8 cellular contexts compared by ENCODE assay signal in genomic region chr6:132300323-132300949, GRCh38.
DNase-seq lines count a peak whose midpoint lies in the region; ATAC-seq and TF ChIP-seq lines count a peak whose summit lies in the region.

No MANE protein-coding gene starts in this region.

- DNase-seq in activated CD4-positive, alpha-beta T cell treated with anti-CD3 and anti-CD28 coated beads for 36 hours, result peak; percentile 46
- no peak for DNase-seq in activated CD4-positive, alpha-beta T cell treated with anti-CD3 and anti-CD28 coated beads, Interleukin-2, amount 50 U/mL, for 4 hours
- peak; percentile 25 for DNase-seq in GM20000 (ENCODE audit: low spot score)
- DNase-seq in SK-N-SH, result peak; percentile 14
- peak; percentile 73 for DNase-seq in fibroblast of mammary gland (ENCODE audit: low read depth)
- no peak for DNase-seq in activated T-helper 1 cell treated with anti-CD3 and anti-CD28 coated beads, Interleukin-12 subunit alpha, Interleukin-12 subunit beta, Interleukin-2, Interleukin-4 antibody, amounts not matched to agents 30 ng/mL and 10 ng/mL and 1 ng/mL, durations not matched to agents 14 hours and 24 hours and 36 hours (ENCODE audit: low spot score)

- no peaks in the 10 kb centered on the region for H3K9me2 ChIP-seq in SK-N-SH

- no peak overlapping the region for H3K4me3 Mint-ChIP-seq in activated CD4-positive, alpha-beta T cell treated with anti-CD3 and anti-CD28 coated beads for 36 hours
- H3K4me3 Mint-ChIP-seq in activated T-helper 1 cell treated with anti-CD3 and anti-CD28 coated beads, Interleukin-12 subunit alpha, Interleukin-12 subunit beta, Interleukin-2, Interleukin-4 antibody, amounts not matched to agents 30 ng/mL and 10 ng/mL and 1 ng/mL, durations not matched to agents 14 hours and 24 hours and 36 hours, result no peak overlapping the region

- CTCF ChIA-PET in activated CD4-positive, alpha-beta T cell treated with anti-CD3 and anti-CD28 coated beads for 36 hours (lab: Charles Lee), result interaction anchor here (0.6 to 10.5 kb wide), 13 partner anchors 8 to 197 kb away, joined by 3 to 137 read pairs (median 3); no protein-coding TSS in a partner anchor
- CTCF ChIA-PET in SK-N-SH (lab: Yijun Ruan, JAX), result interaction anchor here (0.6 to 6.0 kb wide), 15 partner anchors 11 to 240 kb away, joined by 3 to 124 read pairs (median 4); no protein-coding TSS in a partner anchor

- H3K4me3 ChIP-seq in SK-N-SH (ENCODE audit: low read depth in 2 of 2, low read length in 1 of 2) (no peak overlapping the region; a peak in 1 of 4 replicates), fibroblast of mammary gland (ENCODE audit: control insufficient read depth, low read depth, low read length) (no peak overlapping the region), parathyroid adenoma (ENCODE audit: low read depth, low read length) (no peak overlapping the region)

- peak; percentile 71 for TF ChIP-seq RAD21 in SK-N-SH (IDR thresholded peaks at IDR 0.05; ENCODE audit: low read length)

- no peaks in the 10 kb centered on the region; a peak in 1 of 4 replicates for H3K4me1 ChIP-seq in SK-N-SH (ENCODE audit: control insufficient read depth in 1 of 2, insufficient read depth in 2 of 2, low read depth in 1 of 2, low read length in 1 of 2)
- no peaks in the 10 kb centered on the region for H3K4me1 ChIP-seq in parathyroid adenoma

- no peaks in the 10 kb centered on the region for H3K9me3 Mint-ChIP-seq in activated CD4-positive, alpha-beta T cell treated with anti-CD3 and anti-CD28 coated beads for 36 hours (ENCODE audit: low read depth)
- no peaks in the 10 kb centered on the region for H3K9me3 Mint-ChIP-seq in activated T-helper 1 cell treated with anti-CD3 and anti-CD28 coated beads, Interleukin-12 subunit alpha, Interleukin-12 subunit beta, Interleukin-2, Interleukin-4 antibody, amounts not matched to agents 30 ng/mL and 10 ng/mL and 1 ng/mL, durations not matched to agents 14 hours and 24 hours and 36 hours

- H3K4me2 ChIP-seq in SK-N-SH (no peak overlapping the region), parathyroid adenoma (ENCODE audit: low read length) (no peak overlapping the region)

- H3K27ac ChIP-seq in SK-N-SH (ENCODE audit: low read depth in 2 of 2, low read length in 1 of 2) (no peak overlapping the region), parathyroid adenoma (no peak overlapping the region)

- H3K79me2 ChIP-seq in SK-N-SH (ENCODE audit: insufficient read depth) (no peaks in the 10 kb centered on the region), parathyroid adenoma (no peaks in the 10 kb centered on the region)

- H3K27ac Mint-ChIP-seq in activated CD4-positive, alpha-beta T cell treated with anti-CD3 and anti-CD28 coated beads for 36 hours, result no peak overlapping the region
- H3K27ac Mint-ChIP-seq in activated T-helper 1 cell treated with anti-CD3 and anti-CD28 coated beads, Interleukin-12 subunit alpha, Interleukin-12 subunit beta, Interleukin-2, Interleukin-4 antibody, amounts not matched to agents 30 ng/mL and 10 ng/mL and 1 ng/mL, durations not matched to agents 14 hours and 24 hours and 36 hours, result no peak overlapping the region

- H3K36me3 Mint-ChIP-seq in activated CD4-positive, alpha-beta T cell treated with anti-CD3 and anti-CD28 coated beads for 36 hours (ENCODE audit: low read depth), result no peaks in the 10 kb centered on the region
- H3K36me3 Mint-ChIP-seq in activated T-helper 1 cell treated with anti-CD3 and anti-CD28 coated beads, Interleukin-12 subunit alpha, Interleukin-12 subunit beta, Interleukin-2, Interleukin-4 antibody, amounts not matched to agents 30 ng/mL and 10 ng/mL and 1 ng/mL, durations not matched to agents 14 hours and 24 hours and 36 hours (ENCODE audit: low read depth), result no peaks in the 10 kb centered on the region

- ATAC-seq in activated CD4-positive, alpha-beta T cell treated with anti-CD3 and anti-CD28 coated beads for 36 hours, result peak; percentile 79
- ATAC-seq in HG03565 (IDR thresholded peaks at IDR 0.05; ENCODE audit: unreplicated experiment), result peak; percentile 65

- H3K4me1 Mint-ChIP-seq in activated CD4-positive, alpha-beta T cell treated with anti-CD3 and anti-CD28 coated beads for 36 hours, result no peaks in the 10 kb centered on the region
- H3K4me1 Mint-ChIP-seq in activated T-helper 1 cell treated with anti-CD3 and anti-CD28 coated beads, Interleukin-12 subunit alpha, Interleukin-12 subunit beta, Interleukin-2, Interleukin-4 antibody, amounts not matched to agents 30 ng/mL and 10 ng/mL and 1 ng/mL, durations not matched to agents 14 hours and 24 hours and 36 hours (ENCODE audit: low read depth), result no peaks in the 10 kb centered on the region

- H2AFZ ChIP-seq in SK-N-SH (ENCODE audit: low read depth), result no peak overlapping the region
- no peak overlapping the region for H2AFZ ChIP-seq in parathyroid adenoma

- POLR2A ChIA-PET in activated CD4-positive, alpha-beta T cell treated with anti-CD3 and anti-CD28 coated beads for 36 hours (lab: Charles Lee), result no interaction called here
- POLR2A ChIA-PET in SK-N-SH (lab: Yijun Ruan, JAX), result no interaction called here

- H3K9ac ChIP-seq in SK-N-SH (no peak overlapping the region), parathyroid adenoma (no peak overlapping the region)

- H3K36me3 ChIP-seq in SK-N-SH (replicated peaks in 1 of 2; ENCODE audit: control insufficient read depth in 1 of 2, insufficient read depth in 2 of 2, low read length in 1 of 2) (peaks cover 15 to 42% of the 10 kb centered on the region in 2 experiments), parathyroid adenoma (ENCODE audit: control insufficient read depth, insufficient read depth, low read length) (no peaks in the 10 kb centered on the region)

- no peak for TF ChIP-seq EP300 in SK-N-SH (IDR thresholded peaks at IDR 0.05; ENCODE audit: borderline replicate concordance in 1 of 2, low read depth in 1 of 2, low read length in 1 of 2)

- H3K27me3 Mint-ChIP-seq in activated CD4-positive, alpha-beta T cell treated with anti-CD3 and anti-CD28 coated beads for 36 hours, result peaks cover 11% of the 10 kb centered on the region
- H3K27me3 Mint-ChIP-seq in activated T-helper 1 cell treated with anti-CD3 and anti-CD28 coated beads, Interleukin-12 subunit alpha, Interleukin-12 subunit beta, Interleukin-2, Interleukin-4 antibody, amounts not matched to agents 30 ng/mL and 10 ng/mL and 1 ng/mL, durations not matched to agents 14 hours and 24 hours and 36 hours (ENCODE audit: insufficient read depth), result peaks cover 17% of the 10 kb centered on the region

- intact Hi-C loops in activated CD4-positive, alpha-beta T cell treated with anti-CD3 and anti-CD28 coated beads for 36 hours (cut with DNase I, micrococcal nuclease), result loop anchor here (1.0 to 5.0 kb wide), 2 partner anchors 92 to 184 kb away; no protein-coding TSS in a partner anchor
- intact Hi-C loops in activated T-helper 1 cell treated with anti-CD3 and anti-CD28 coated beads, Interleukin-12 subunit alpha, Interleukin-12 subunit beta, Interleukin-2, Interleukin-4 antibody, amounts not matched to agents 30 ng/mL and 10 ng/mL and 1 ng/mL, durations not matched to agents 14 hours and 24 hours and 36 hours (cut with micrococcal nuclease), result loop anchor here (1.0 kb wide), 3 partner anchors 65 to 184 kb away; no protein-coding TSS in a partner anchor

- 0 out of 2 replicates have a peak, but pooled peaks cover 7% of the 10 kb centered on the region for H3K9me3 ChIP-seq in SK-N-SH
- peaks cover 4% of the 10 kb centered on the region for H3K9me3 ChIP-seq in parathyroid adenoma (ENCODE audit: control insufficient read depth, low read length)

- 56% methylated on average over 4 of the region's 4 CpGs for WGBS in SK-N-SH (ENCODE audit: low lambda C conversion rate)

- TF ChIP-seq CTCF in GM20000 (IDR thresholded peaks at IDR 0.05; ENCODE audit: extremely low read depth, missing control alignments) (peak; percentile 16), SK-N-SH (IDR thresholded peaks at IDR 0.05) (peak; percentile 82), fibroblast of mammary gland (conservative IDR thresholded peaks at IDR 0.05; ENCODE audit: control insufficient read depth, insufficient read depth, low read depth, low read length) (peak; percentile 72), parathyroid adenoma (IDR thresholded peaks at IDR 0.05) (peak; percentile 32)

- H4K20me1 ChIP-seq in SK-N-SH (ENCODE audit: insufficient read depth), result no peaks in the 10 kb centered on the region

- H3F3A ChIP-seq in SK-N-SH (replicated peaks; ENCODE audit: insufficient read depth), result peaks cover 4% of the 10 kb centered on the region

- H3K27me3 ChIP-seq in SK-N-SH (ENCODE audit: insufficient read depth) (no peaks in the 10 kb centered on the region), parathyroid adenoma (ENCODE audit: control insufficient read depth, insufficient read depth, low read length) (no peaks in the 10 kb centered on the region)

TF ChIP-seq in SK-N-SH, 30 proteins besides CTCF, POLR2A, EP300 and RAD21:
- TF ChIP-seq MAX (IDR thresholded peaks at IDR 0.05; ENCODE audit: low read depth) (no peak), SMC3 (IDR thresholded peaks at IDR 0.05; ENCODE audit: low read depth, low read length) (peak; percentile 76)

Comparison
In these comparisons a context has a peak if more than half of its experiments do, and no peak if none do; other contexts are left out.
1. DNase-seq: peak in activated CD4-positive, alpha-beta T cell treated with anti-CD3 and anti-CD28 coated beads for 36 hours (single experiment), GM20000 (single experiment), SK-N-SH (single experiment) and fibroblast of mammary gland (single experiment); none in activated CD4-positive, alpha-beta T cell treated with anti-CD3 and anti-CD28 coated beads, Interleukin-2, amount 50 U/mL, for 4 hours (0 of 2) and activated T-helper 1 cell treated with anti-CD3 and anti-CD28 coated beads, Interleukin-12 subunit alpha, Interleukin-12 subunit beta, Interleukin-2, Interleukin-4 antibody, amounts not matched to agents 30 ng/mL and 10 ng/mL and 1 ng/mL, durations not matched to agents 14 hours and 24 hours and 36 hours (single experiment).
2. CTCF ChIP-seq: peak in every context shown above with its lines; median percentile 82 in SK-N-SH; 72 in fibroblast of mammary gland; 32 in parathyroid adenoma; 16 in GM20000.